ENCODE assay signal across 8 cellular contexts in the genomic region with DNA sequence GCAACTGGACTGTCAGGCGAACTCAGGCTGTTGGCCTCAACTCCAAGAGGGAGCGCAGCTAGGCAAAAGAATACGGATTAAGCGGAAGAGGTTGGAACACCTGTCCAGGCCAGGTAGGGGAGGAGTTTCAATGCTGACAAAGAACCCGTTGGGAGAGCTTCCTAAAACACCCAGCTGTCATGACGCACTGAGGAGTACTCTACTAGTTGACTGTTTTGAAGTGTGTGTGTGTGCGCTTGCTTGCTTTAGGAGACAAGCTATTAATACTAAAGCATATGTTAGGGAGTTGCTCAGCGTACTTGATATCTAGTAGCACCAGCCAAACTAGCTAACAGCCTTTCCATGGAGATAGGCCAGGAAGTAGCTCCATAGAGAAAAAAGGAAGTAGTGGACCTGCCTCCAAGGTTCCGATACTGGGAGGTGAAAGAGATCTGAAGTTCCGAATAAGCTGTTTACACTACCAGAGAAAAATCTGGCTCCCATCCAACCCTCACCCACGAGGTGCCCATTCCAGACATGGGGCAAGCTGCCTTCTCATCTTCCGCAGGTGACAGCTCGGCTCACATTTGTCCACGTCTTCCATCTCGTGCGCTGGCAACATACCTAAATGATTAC. TPM values are rescaled to one million over a fixed set of nuclear protein-coding genes. Genes with fewer than 3 reads are reported as not detected.
A peak's percentile ranks its signal among the peaks of the same experiment; 100 is the strongest.
DNase-seq lines count a peak whose midpoint lies in the region; ATAC-seq and TF ChIP-seq lines count a peak whose summit lies in the region.

No MANE protein-coding gene starts in this region.

- peak overlapping the region in 1 of 3 donors; percentile 17 for H3K27ac Mint-ChIP-seq in CD4-positive, CD25-positive, alpha-beta regulatory T cell
- H3K27ac Mint-ChIP-seq in naive B cell, result peak overlapping the region in 3 of 6 donors; percentile 44 to 87 (median 77)

- H3K27ac ChIP-seq in CD4-positive, CD25-positive, alpha-beta regulatory T cell (ENCODE audit: insufficient read depth, low read length, poor library complexity, severe bottlenecking), result no peak overlapping the region
- no peak overlapping the region for H3K27ac ChIP-seq in KMS-11
- peak overlapping the region; percentile 84 for H3K27ac ChIP-seq in epithelial cell of prostate

- H3K4me2 ChIP-seq in KMS-11, result peak overlapping the region; percentile 22; the same call in 1 of the 2 replicates

- peaks cover 9 to 20% (median 16%) of the 10 kb centered on the region in 4 donors for H3K4me1 Mint-ChIP-seq in CD4-positive, CD25-positive, alpha-beta regulatory T cell
- peaks cover 12 to 31% (median 30%) of the 10 kb centered on the region in 3 donors for H3K4me1 Mint-ChIP-seq in naive B cell

- in situ Hi-C loops in SK-MEL-5 (cut with HindIII; ENCODE audit: low pct_unique_long_range_greater_than_20kb, low sequenced_read_pairs), result no loop called here

- H3K4me1 ChIP-seq in CD4-positive, CD25-positive, alpha-beta regulatory T cell (ENCODE audit: control insufficient read depth, insufficient read depth, low read length, poor library complexity, severe bottlenecking), result peaks cover 25% of the 10 kb centered on the region
- peaks cover 6% of the 10 kb centered on the region for H3K4me1 ChIP-seq in KMS-11 (ENCODE audit: low read depth, poor library complexity, severe bottlenecking)

- peaks cover 65% of the 10 kb centered on the region for H3K27me3 Mint-ChIP-seq in CD4-positive, CD25-positive, alpha-beta regulatory T cell
- H3K27me3 Mint-ChIP-seq in naive B cell, result peaks cover 0 to 5% (median 4%) of the 10 kb centered on the region in 3 donors

- peak overlapping the region; percentile 78 to 93 (median 90) for H3K4me3 Mint-ChIP-seq in CD4-positive, CD25-positive, alpha-beta regulatory T cell
- peak overlapping the region; percentile 86 to 98 (median 94) for H3K4me3 Mint-ChIP-seq in naive B cell

- no peak for ATAC-seq in CD4-positive, CD25-positive, alpha-beta regulatory T cell (ENCODE audit: low read depth in 2 of 2)
- ATAC-seq in naive B cell (ENCODE audit: low read depth in 2 of 2), result no peak

- no peak for DNase-seq in CD4-positive, CD25-positive, alpha-beta regulatory T cell
- peak; percentile 28 for DNase-seq in SK-MEL-5 (ENCODE audit: low read depth, low spot score)
- DNase-seq in epithelial cell of prostate (ENCODE audit: low read depth, low spot score), result peak; percentile 88
- peak; percentile 15 for DNase-seq in naive B cell
- DNase-seq in activated CD4-positive, CD25-positive, alpha-beta regulatory T cell (lab: John Stamatoyannopoulos, UW), result no peak
- no peak for DNase-seq in central memory CD4-positive, alpha-beta T cell
- DNase-seq in EL, result no peak

- no peaks in the 10 kb centered on the region for H3K36me3 Mint-ChIP-seq in CD4-positive, CD25-positive, alpha-beta regulatory T cell
- peaks cover 0 to 7% of the 10 kb centered on the region in 2 donors for H3K36me3 Mint-ChIP-seq in naive B cell

- no peak overlapping the region for H3K9ac ChIP-seq in KMS-11

- H3K9me3 Mint-ChIP-seq in CD4-positive, CD25-positive, alpha-beta regulatory T cell, result peaks cover 0 to 7% (median 0%) of the 10 kb centered on the region in 7 donors
- H3K9me3 Mint-ChIP-seq in naive B cell, result no peaks in the 10 kb centered on the region

- peaks cover 34% of the 10 kb centered on the region for H3K27me3 ChIP-seq in CD4-positive, CD25-positive, alpha-beta regulatory T cell (ENCODE audit: control insufficient read depth, insufficient read depth, low read length)
- peaks cover 7% of the 10 kb centered on the region; the same call in 1 of the 2 replicates for H3K27me3 ChIP-seq in KMS-11 (ENCODE audit: insufficient read depth, low read depth)

- H3K4me3 ChIP-seq in CD4-positive, CD25-positive, alpha-beta regulatory T cell (ENCODE audit: low read depth, low read length), result peak overlapping the region; percentile 45
- no peak overlapping the region for H3K4me3 ChIP-seq in KMS-11 (IDR thresholded peaks at IDR 0.05; ENCODE audit: insufficient read depth, low read depth, low read length)

- H2AFZ ChIP-seq in KMS-11 (ENCODE audit: low read depth), result peak overlapping the region; percentile 76

- no peak for TF ChIP-seq CTCF in KMS-11 (conservative IDR thresholded peaks at IDR 0.05; ENCODE audit: low read depth, low read length)

- H4K20me1 ChIP-seq in KMS-11 (ENCODE audit: insufficient read depth), result no peaks in the 10 kb centered on the region

- no peaks in the 10 kb centered on the region for H3K36me3 ChIP-seq in CD4-positive, CD25-positive, alpha-beta regulatory T cell (ENCODE audit: control insufficient read depth, insufficient read depth, low read length)
- H3K36me3 ChIP-seq in KMS-11 (ENCODE audit: insufficient read depth), result no peaks in the 10 kb centered on the region

- H3K9me3 ChIP-seq in CD4-positive, CD25-positive, alpha-beta regulatory T cell (ENCODE audit: control insufficient read depth in 2 of 2, low read length in 2 of 2), result no peaks in the 10 kb centered on the region

- H3K79me2 ChIP-seq in KMS-11 (ENCODE audit: insufficient read depth, low read depth), result no peaks in the 10 kb centered on the region

RNA-seq across cellular contexts. Expression of a gene that starts 1.0 kb away (rescaled TPM):
- total RNA-seq in CD4-positive, CD25-positive, alpha-beta regulatory T cell, result 2.4 TPM
- polyA plus RNA-seq in CD4-positive, CD25-positive, alpha-beta regulatory T cell, result under 1 TPM in 3 of 4 donors, not detected in 1; 0.10 to 0.52 (median 0.16) TPM
- 52.9 and 59.0 TPM in 2 replicates for total RNA-seq in SK-MEL-5 (2014; rRNA removed; shearing (Covaris generic))
- 38.9 and 46.1 TPM in 2 replicates for polyA plus RNA-seq in SK-MEL-5 (2015; cell fraction: cytosol; rRNA removed)
- polyA plus RNA-seq in SK-MEL-5 (2015; cell fraction: nucleus; rRNA removed), result 67.7 and 84.5 TPM in 2 replicates
- 1 to 10 TPM in 5 of 6 donors, not detected in 1; 1.6 to 4.6 (median 2.2) TPM for polyA plus RNA-seq in naive B cell (ENCODE audit: low read depth in 6 of 6)

Comparison
In these comparisons a context has a peak if more than half of its experiments do, and no peak if none do; other contexts are left out.
1. DNase-seq: peak in SK-MEL-5 (single experiment), epithelial cell of prostate (single experiment) and naive B cell (single experiment); none in CD4-positive, CD25-positive, alpha-beta regulatory T cell (0 of 3), activated CD4-positive, CD25-positive, alpha-beta regulatory T cell (0 of 4), central memory CD4-positive, alpha-beta T cell (single experiment) and EL (single experiment).
2. RNA of a gene that starts 1.0 kb away (total RNA-seq): 52.9 to 59.0 TPM in SK-MEL-5; 2.4 TPM in CD4-positive, CD25-positive, alpha-beta regulatory T cell (single experiment); every median in the first group is over 10 times any median in the second.